In genomic region chr3:46878796-46879436, GRCh38 we compare ENCODE assay signal across 12 cellular contexts.
A peak's percentile ranks its signal among the peaks of the same experiment; 100 is the strongest.
DNase-seq lines count a peak whose midpoint lies in the region; ATAC-seq, FAIRE-seq and TF ChIP-seq lines count a peak whose summit lies in the region.
"Had no signal": no experiment of that assay in that cellular context is flagged by ENCODE, and none has a peak within 500 bp of the region (broad histone marks: within the 10 kb centered on the region; RNA-seq: fewer than 3 reads in every experiment).

No MANE protein-coding gene starts in this region.

- FAIRE-seq in GM19239 (lab: Jason Lieb, UNC), result peak; percentile 52
- FAIRE-seq: G401.6 had no signal

- H3K27ac ChIP-seq in tibial artery (peak overlapping the region; percentile 21 to 46), RWPE1 (no peak overlapping the region)
- H3K27ac ChIP-seq: VCaP had no signal

- no peaks in the 10 kb centered on the region for H3K9me3 ChIP-seq in tibial artery

- H3K4me3 ChIP-seq in tibial artery, result no peak overlapping the region

- intact Hi-C loops in tibial artery (cut with DNase I; ENCODE audit: low total_unique reads), result no loop called here

- CTCF ChIA-PET in RWPE1 (lab: Yijun Ruan, JAX), result interaction anchor here (0.9 kb wide), 1 partner anchor 12 kb away, joined by 3 read pairs; no protein-coding TSS in a partner anchor

- TF ChIP-seq CTCF in tibial artery (IDR thresholded peaks at IDR 0.05) (no peak), RWPE1 (conservative IDR thresholded peaks at IDR 0.05; ENCODE audit: low read depth) (no peak)

- H3K27me3 ChIP-seq in tibial artery, result no peaks in the 10 kb centered on the region

- POLR2A ChIA-PET in RWPE1 (lab: Yijun Ruan, JAX; ENCODE audit: low non-redundant PET), result no interaction called here

- ATAC-seq in HG03139 (IDR thresholded peaks at IDR 0.05; ENCODE audit: unreplicated experiment), result no peak
- ATAC-seq: stimulated activated naive CD8-positive, alpha-beta T cell treated with anti-CD3 and anti-CD28 coated beads, Interleukin-15, amount 100 ng/mL, for 72 hours had no signal

- H3K36me3 ChIP-seq in tibial artery, result no peaks in the 10 kb centered on the region

- peak; percentile 56 for DNase-seq in GM19239 (ENCODE audit: insufficient read length, low spot score)
- peak; percentile 77 for DNase-seq in HuH-7 (ENCODE audit: low spot score)
- peak; percentile 52 for DNase-seq in glomerular visceral epithelial cell (ENCODE audit: extremely low spot score)
- no peak for DNase-seq in tibial artery
- no peak for DNase-seq in RWPE1 (ENCODE audit: low spot score)
- DNase-seq in NCI-H2227 treated with DMSO at 0.1 percent for 48 hours (lab: John Stamatoyannopoulos, UW), result no peak
- DNase-seq: activated effector memory CD4-positive, alpha-beta T cell treated with Interleukin-2 at 50 U/mL for 16 hours; NCI-H1048; stimulated activated naive CD8-positive, alpha-beta T cell treated with anti-CD3 and anti-CD28 coated beads, Interleukin-15, amount 100 ng/mL, for 72 hours had no signal

- peaks cover 0 to 47% (median 31%) of the 10 kb centered on the region in 4 donors for H3K4me1 ChIP-seq in tibial artery

Comparison
In these comparisons a context has a peak if more than half of its experiments do, and no peak if none do; other contexts are left out.
1. DNase-seq: peak in GM19239 (single experiment), HuH-7 (single experiment) and glomerular visceral epithelial cell (single experiment); none in tibial artery (0 of 2), RWPE1 (single experiment) and NCI-H2227 treated with DMSO at 0.1 percent for 48 hours (single experiment).